In the genomic region with DNA sequence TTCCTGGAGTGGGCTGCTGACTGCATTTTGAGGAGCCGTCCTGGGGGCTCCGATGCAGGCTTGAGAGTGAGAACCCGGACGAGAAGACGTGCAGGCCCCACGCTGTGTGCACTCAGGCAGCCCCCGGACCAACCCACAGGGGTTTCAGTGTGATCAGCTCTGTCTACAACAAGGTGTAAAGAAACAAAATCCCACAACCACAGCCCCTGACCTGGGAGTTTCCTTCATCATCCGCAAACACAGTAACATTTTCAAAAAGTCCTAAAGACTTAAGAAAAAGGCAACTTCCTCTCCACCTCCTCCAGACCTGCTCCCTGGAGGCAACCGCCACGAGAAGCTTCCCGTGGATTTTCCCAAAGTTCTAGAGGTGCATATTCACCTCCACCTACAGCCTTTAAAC, we compare ENCODE assay signal across 1 cellular context.
A peak's percentile ranks its signal among the peaks of the same experiment; 100 is the strongest.
TF ChIP-seq lines count a peak whose summit lies in the region.

No MANE protein-coding gene starts in this region.

TF ChIP-seq in GM12878, 131 proteins besides CTCF, POLR2A, EP300 and RAD21 (continued from another document and continues in another):
- peak; percentile 19; the same call in 1 of the 2 replicates for TF ChIP-seq ATF2 (IDR thresholded peaks at IDR 0.05; ENCODE audit: low read length)
- TF ChIP-seq PKNOX1 (IDR thresholded peaks at IDR 0.05) = no peak
- TF ChIP-seq BHLHE40 (IDR thresholded peaks at IDR 0.05; ENCODE audit: borderline replicate concordance in 1 of 2, low read depth in 2 of 2, low read length in 1 of 2) = peak; percentile 38 to 60; a peak in 2 of 4 replicates
- TF ChIP-seq PAX8 (IDR thresholded peaks at IDR 0.05) = no peak
- TF ChIP-seq, protein P1, sequence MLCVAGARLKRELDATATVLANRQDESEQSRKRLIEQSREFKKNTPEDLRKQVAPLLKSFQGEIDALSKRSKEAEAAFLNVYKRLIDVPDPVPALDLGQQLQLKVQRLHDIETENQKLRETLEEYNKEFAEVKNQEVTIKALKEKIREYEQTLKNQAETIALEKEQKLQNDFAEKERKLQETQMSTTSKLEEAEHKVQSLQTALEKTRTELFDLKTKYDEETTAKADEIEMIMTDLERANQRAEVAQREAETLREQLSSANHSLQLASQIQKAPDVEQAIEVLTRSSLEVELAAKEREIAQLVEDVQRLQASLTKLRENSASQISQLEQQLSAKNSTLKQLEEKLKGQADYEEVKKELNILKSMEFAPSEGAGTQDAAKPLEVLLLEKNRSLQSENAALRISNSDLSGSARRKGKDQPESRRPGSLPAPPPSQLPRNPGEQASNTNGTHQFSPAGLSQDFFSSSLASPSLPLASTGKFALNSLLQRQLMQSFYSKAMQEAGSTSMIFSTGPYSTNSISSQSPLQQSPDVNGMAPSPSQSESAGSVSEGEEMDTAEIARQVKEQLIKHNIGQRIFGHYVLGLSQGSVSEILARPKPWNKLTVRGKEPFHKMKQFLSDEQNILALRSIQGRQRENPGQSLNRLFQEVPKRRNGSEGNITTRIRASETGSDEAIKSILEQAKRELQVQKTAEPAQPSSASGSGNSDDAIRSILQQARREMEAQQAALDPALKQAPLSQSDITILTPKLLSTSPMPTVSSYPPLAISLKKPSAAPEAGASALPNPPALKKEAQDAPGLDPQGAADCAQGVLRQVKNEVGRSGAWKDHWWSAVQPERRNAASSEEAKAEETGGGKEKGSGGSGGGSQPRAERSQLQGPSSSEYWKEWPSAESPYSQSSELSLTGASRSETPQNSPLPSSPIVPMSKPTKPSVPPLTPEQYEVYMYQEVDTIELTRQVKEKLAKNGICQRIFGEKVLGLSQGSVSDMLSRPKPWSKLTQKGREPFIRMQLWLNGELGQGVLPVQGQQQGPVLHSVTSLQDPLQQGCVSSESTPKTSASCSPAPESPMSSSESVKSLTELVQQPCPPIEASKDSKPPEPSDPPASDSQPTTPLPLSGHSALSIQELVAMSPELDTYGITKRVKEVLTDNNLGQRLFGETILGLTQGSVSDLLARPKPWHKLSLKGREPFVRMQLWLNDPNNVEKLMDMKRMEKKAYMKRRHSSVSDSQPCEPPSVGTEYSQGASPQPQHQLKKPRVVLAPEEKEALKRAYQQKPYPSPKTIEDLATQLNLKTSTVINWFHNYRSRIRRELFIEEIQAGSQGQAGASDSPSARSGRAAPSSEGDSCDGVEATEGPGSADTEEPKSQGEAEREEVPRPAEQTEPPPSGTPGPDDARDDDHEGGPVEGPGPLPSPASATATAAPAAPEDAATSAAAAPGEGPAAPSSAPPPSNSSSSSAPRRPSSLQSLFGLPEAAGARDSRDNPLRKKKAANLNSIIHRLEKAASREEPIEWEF (IDR thresholded peaks at IDR 0.05; ENCODE audit: insufficient replicate concordance, low read depth, low read length) = no peak
- TF ChIP-seq NBN (IDR thresholded peaks at IDR 0.05) = no peak
- TF ChIP-seq, protein P2, sequence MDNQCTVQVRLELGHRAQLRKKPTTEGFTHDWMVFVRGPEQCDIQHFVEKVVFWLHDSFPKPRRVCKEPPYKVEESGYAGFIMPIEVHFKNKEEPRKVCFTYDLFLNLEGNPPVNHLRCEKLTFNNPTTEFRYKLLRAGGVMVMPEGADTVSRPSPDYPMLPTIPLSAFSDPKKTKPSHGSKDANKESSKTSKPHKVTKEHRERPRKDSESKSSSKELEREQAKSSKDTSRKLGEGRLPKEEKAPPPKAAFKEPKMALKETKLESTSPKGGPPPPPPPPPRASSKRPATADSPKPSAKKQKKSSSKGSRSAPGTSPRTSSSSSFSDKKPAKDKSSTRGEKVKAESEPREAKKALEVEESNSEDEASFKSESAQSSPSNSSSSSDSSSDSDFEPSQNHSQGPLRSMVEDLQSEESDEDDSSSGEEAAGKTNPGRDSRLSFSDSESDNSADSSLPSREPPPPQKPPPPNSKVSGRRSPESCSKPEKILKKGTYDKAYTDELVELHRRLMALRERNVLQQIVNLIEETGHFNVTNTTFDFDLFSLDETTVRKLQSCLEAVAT (IDR thresholded peaks at IDR 0.05) = 0 out of 2 replicates have a peak, but pooled peaks have one; percentile 11
- no peak for TF ChIP-seq TCF12 (IDR thresholded peaks at IDR 0.05; ENCODE audit: low read depth, low read length)
- 0 out of 2 replicates have a peak, but pooled peaks have one; percentile 35 for TF ChIP-seq CHD2 (IDR thresholded peaks at IDR 0.05; ENCODE audit: borderline replicate concordance, low read depth, low read length)
- TF ChIP-seq CBX3 (IDR thresholded peaks at IDR 0.05; ENCODE audit: borderline replicate concordance, low read depth) = no peak
- no peak for TF ChIP-seq POU2F2 (IDR thresholded peaks at IDR 0.05; ENCODE audit: borderline replicate concordance, low read depth, low read length)
- no peak for TF ChIP-seq PRDM15 (CRISPR knock-in tag; IDR thresholded peaks at IDR 0.05)
- 0 out of 2 replicates have a peak, but pooled peaks have one; percentile 34 for TF ChIP-seq CBFB (IDR thresholded peaks at IDR 0.05; ENCODE audit: low read depth)
- TF ChIP-seq, protein P3, sequence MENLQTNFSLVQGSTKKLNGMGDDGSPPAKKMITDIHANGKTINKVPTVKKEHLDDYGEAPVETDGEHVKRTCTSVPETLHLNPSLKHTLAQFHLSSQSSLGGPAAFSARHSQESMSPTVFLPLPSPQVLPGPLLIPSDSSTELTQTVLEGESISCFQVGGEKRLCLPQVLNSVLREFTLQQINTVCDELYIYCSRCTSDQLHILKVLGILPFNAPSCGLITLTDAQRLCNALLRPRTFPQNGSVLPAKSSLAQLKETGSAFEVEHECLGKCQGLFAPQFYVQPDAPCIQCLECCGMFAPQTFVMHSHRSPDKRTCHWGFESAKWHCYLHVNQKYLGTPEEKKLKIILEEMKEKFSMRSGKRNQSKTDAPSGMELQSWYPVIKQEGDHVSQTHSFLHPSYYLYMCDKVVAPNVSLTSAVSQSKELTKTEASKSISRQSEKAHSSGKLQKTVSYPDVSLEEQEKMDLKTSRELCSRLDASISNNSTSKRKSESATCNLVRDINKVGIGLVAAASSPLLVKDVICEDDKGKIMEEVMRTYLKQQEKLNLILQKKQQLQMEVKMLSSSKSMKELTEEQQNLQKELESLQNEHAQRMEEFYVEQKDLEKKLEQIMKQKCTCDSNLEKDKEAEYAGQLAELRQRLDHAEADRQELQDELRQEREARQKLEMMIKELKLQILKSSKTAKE (IDR thresholded peaks at IDR 0.05; ENCODE audit: low read depth, poor library complexity, severe bottlenecking) = peak; percentile 39
- peak; percentile 56 for TF ChIP-seq NR2F1 (conservative IDR thresholded peaks at IDR 0.05)
- peak; percentile 87 for TF ChIP-seq RELB (IDR thresholded peaks at IDR 0.05; ENCODE audit: low read depth)
- TF ChIP-seq, protein P4, sequence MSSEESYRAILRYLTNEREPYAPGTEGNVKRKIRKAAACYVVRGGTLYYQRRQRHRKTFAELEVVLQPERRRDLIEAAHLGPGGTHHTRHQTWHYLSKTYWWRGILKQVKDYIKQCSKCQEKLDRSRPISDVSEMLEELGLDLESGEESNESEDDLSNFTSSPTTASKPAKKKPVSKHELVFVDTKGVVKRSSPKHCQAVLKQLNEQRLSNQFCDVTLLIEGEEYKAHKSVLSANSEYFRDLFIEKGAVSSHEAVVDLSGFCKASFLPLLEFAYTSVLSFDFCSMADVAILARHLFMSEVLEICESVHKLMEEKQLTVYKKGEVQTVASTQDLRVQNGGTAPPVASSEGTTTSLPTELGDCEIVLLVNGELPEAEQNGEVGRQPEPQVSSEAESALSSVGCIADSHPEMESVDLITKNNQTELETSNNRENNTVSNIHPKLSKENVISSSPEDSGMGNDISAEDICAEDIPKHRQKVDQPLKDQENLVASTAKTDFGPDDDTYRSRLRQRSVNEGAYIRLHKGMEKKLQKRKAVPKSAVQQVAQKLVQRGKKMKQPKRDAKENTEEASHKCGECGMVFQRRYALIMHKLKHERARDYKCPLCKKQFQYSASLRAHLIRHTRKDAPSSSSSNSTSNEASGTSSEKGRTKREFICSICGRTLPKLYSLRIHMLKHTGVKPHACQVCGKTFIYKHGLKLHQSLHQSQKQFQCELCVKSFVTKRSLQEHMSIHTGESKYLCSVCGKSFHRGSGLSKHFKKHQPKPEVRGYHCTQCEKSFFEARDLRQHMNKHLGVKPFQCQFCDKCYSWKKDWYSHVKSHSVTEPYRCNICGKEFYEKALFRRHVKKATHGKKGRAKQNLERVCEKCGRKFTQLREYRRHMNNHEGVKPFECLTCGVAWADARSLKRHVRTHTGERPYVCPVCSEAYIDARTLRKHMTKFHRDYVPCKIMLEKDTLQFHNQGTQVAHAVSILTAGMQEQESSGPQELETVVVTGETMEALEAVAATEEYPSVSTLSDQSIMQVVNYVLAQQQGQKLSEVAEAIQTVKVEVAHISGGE (CRISPR knock-in tag; IDR thresholded peaks at IDR 0.05) = no peak
- TF ChIP-seq DPF2 (IDR thresholded peaks at IDR 0.05) = peak; percentile 62
- peak; percentile 48; the same call in 1 of the 2 replicates for TF ChIP-seq SPI1 (IDR thresholded peaks at IDR 0.05; ENCODE audit: borderline replicate concordance, insufficient read depth, low read depth, low read length)
- peak; percentile 32; the same call in 1 of the 2 replicates for TF ChIP-seq NFIC (IDR thresholded peaks at IDR 0.05; ENCODE audit: low read depth, low read length)
- no peak for TF ChIP-seq SIX5 (IDR thresholded peaks at IDR 0.05; ENCODE audit: low read depth, low read length, severe bottlenecking)
- TF ChIP-seq, protein P5, sequence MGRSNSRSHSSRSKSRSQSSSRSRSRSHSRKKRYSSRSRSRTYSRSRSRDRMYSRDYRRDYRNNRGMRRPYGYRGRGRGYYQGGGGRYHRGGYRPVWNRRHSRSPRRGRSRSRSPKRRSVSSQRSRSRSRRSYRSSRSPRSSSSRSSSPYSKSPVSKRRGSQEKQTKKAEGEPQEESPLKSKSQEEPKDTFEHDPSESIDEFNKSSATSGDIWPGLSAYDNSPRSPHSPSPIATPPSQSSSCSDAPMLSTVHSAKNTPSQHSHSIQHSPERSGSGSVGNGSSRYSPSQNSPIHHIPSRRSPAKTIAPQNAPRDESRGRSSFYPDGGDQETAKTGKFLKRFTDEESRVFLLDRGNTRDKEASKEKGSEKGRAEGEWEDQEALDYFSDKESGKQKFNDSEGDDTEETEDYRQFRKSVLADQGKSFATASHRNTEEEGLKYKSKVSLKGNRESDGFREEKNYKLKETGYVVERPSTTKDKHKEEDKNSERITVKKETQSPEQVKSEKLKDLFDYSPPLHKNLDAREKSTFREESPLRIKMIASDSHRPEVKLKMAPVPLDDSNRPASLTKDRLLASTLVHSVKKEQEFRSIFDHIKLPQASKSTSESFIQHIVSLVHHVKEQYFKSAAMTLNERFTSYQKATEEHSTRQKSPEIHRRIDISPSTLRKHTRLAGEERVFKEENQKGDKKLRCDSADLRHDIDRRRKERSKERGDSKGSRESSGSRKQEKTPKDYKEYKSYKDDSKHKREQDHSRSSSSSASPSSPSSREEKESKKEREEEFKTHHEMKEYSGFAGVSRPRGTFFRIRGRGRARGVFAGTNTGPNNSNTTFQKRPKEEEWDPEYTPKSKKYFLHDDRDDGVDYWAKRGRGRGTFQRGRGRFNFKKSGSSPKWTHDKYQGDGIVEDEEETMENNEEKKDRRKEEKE (IDR thresholded peaks at IDR 0.05) = no peak
- no peak for TF ChIP-seq TCF3 (IDR thresholded peaks at IDR 0.05; ENCODE audit: borderline replicate concordance, insufficient read depth, low read depth, low read length)
- TF ChIP-seq PAX5 (IDR thresholded peaks at IDR 0.05; ENCODE audit: borderline replicate concordance, low read depth, low read length) = peak; percentile 73
- TF ChIP-seq EED (IDR thresholded peaks at IDR 0.05; ENCODE audit: low read depth) = peak; percentile 66; the same call in 1 of the 2 replicates
- TF ChIP-seq ZZZ3 (IDR thresholded peaks at IDR 0.05; ENCODE audit: control insufficient read depth, insufficient read length, low read depth) = no peak
